1 cellular context compared by ENCODE assay signal in the genomic region with DNA sequence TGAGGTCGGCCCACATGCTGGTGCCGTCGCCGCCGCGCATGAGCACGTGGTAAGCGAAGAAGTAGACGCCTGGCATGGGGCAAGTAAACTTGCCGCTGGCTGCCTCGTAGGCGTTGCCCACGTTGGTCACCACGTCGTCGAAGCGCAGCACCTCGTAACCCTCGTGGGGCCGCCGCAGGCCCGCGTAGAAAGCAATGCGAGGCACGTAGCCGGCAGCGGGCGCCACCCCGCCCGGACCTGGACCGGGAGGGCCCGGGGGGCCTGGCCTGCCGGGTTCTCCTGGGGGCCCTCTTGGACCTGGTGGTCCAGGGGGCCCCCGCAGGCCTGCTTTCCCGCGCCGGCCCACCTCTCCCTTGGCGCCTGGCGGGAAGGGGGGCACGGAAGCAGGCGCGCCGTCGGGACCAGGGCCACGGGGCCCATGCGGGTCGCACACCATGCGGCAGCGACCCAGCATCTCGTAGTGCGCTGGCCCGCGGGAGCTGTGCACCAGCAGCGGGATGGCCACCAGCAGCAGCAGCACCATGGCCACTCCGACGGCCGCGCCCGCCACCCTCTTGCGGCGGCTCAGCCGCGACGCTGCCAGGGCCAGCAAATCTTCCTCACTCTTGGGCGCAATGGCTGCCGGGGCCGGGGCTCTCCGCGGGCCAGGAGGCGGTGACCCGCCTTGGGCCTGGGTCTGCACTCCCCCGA.
TF ChIP-seq lines count a peak whose summit lies in the region.

No MANE protein-coding gene starts in this region.

TF ChIP-seq in WTC11, 78 proteins besides CTCF, POLR2A, EP300 and RAD21 (continued from another document and continues in another):
- TF ChIP-seq SMAD3 (CRISPR knock-in tag; IDR thresholded peaks at IDR 0.05; ENCODE audit: borderline replicate concordance) (no peak), SMAD4 (CRISPR knock-in tag; IDR thresholded peaks at IDR 0.05) (no peak), TEAD4 (CRISPR knock-in tag; IDR thresholded peaks at IDR 0.05) (no peak), KAT7 (CRISPR knock-in tag; IDR thresholded peaks at IDR 0.05; ENCODE audit: borderline replicate concordance) (no peak), ZNF219 (CRISPR knock-in tag; IDR thresholded peaks at IDR 0.05; ENCODE audit: borderline replicate concordance) (no peak), ERG (CRISPR knock-in tag; IDR thresholded peaks at IDR 0.05) (no peak), PRRX2 (CRISPR knock-in tag; IDR thresholded peaks at IDR 0.05) (no peak), NFATC4 (CRISPR knock-in tag; IDR thresholded peaks at IDR 0.05) (no peak), CREB1 (CRISPR knock-in tag; IDR thresholded peaks at IDR 0.05) (no peak), ZNF512 (CRISPR knock-in tag; IDR thresholded peaks at IDR 0.05; ENCODE audit: borderline replicate concordance) (no peak), MYBL2 (CRISPR knock-in tag; IDR thresholded peaks at IDR 0.05) (peak; percentile 83; the same call in 1 of the 2 replicates), E2F1 (CRISPR knock-in tag; IDR thresholded peaks at IDR 0.05) (no peak), GABPB1 (CRISPR knock-in tag; IDR thresholded peaks at IDR 0.05) (no peak), ZNF396 (CRISPR knock-in tag; IDR thresholded peaks at IDR 0.05; ENCODE audit: borderline replicate concordance) (no peak), IRF2 (CRISPR knock-in tag; IDR thresholded peaks at IDR 0.05; ENCODE audit: borderline replicate concordance, low read depth) (no peak), ELF4 (CRISPR knock-in tag; IDR thresholded peaks at IDR 0.05; ENCODE audit: low read depth) (no peak), SP1 (CRISPR knock-in tag; conservative IDR thresholded peaks at IDR 0.05) (no peak), ZNF532 (CRISPR knock-in tag; IDR thresholded peaks at IDR 0.05; ENCODE audit: borderline replicate concordance) (no peak), FOXK1 (CRISPR knock-in tag; IDR thresholded peaks at IDR 0.05) (peak; percentile 52; the same call in 1 of the 2 replicates), NFYB (CRISPR knock-in tag; conservative IDR thresholded peaks at IDR 0.05; ENCODE audit: low read depth) (no peak), ZBTB43 (CRISPR knock-in tag; IDR thresholded peaks at IDR 0.05) (no peak), JUN (CRISPR knock-in tag; IDR thresholded peaks at IDR 0.05) (0 out of 2 replicates have a peak, but pooled peaks have one; percentile 9)
- TF ChIP-seq, protein P1, sequence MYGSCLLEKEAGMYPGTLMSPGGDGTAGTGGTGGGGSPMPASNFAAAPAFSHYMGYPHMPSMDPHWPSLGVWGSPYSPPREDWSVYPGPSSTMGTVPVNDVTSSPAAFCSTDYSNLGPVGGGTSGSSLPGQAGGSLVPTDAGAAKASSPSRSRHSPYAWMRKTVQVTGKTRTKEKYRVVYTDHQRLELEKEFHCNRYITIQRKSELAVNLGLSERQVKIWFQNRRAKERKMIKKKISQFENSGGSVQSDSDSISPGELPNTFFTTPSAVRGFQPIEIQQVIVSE (CRISPR knock-in tag; IDR thresholded peaks at IDR 0.05; ENCODE audit: borderline replicate concordance), result no peak
- TF ChIP-seq, protein P2, sequence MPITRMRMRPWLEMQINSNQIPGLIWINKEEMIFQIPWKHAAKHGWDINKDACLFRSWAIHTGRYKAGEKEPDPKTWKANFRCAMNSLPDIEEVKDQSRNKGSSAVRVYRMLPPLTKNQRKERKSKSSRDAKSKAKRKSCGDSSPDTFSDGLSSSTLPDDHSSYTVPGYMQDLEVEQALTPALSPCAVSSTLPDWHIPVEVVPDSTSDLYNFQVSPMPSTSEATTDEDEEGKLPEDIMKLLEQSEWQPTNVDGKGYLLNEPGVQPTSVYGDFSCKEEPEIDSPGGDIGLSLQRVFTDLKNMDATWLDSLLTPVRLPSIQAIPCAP (CRISPR knock-in tag; IDR thresholded peaks at IDR 0.05), result no peak
- TF ChIP-seq, protein P3, sequence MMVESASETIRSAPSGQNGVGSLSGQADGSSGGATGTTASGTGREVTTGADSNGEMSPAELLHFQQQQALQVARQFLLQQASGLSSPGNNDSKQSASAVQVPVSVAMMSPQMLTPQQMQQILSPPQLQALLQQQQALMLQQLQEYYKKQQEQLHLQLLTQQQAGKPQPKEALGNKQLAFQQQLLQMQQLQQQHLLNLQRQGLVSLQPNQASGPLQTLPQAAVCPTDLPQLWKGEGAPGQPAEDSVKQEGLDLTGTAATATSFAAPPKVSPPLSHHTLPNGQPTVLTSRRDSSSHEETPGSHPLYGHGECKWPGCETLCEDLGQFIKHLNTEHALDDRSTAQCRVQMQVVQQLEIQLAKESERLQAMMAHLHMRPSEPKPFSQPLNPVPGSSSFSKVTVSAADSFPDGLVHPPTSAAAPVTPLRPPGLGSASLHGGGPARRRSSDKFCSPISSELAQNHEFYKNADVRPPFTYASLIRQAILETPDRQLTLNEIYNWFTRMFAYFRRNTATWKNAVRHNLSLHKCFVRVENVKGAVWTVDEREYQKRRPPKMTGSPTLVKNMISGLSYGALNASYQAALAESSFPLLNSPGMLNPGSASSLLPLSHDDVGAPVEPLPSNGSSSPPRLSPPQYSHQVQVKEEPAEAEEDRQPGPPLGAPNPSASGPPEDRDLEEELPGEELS (CRISPR knock-in tag; IDR thresholded peaks at IDR 0.05), result peak; percentile 74; the same call in 1 of the 2 replicates
- TF ChIP-seq, protein P4, sequence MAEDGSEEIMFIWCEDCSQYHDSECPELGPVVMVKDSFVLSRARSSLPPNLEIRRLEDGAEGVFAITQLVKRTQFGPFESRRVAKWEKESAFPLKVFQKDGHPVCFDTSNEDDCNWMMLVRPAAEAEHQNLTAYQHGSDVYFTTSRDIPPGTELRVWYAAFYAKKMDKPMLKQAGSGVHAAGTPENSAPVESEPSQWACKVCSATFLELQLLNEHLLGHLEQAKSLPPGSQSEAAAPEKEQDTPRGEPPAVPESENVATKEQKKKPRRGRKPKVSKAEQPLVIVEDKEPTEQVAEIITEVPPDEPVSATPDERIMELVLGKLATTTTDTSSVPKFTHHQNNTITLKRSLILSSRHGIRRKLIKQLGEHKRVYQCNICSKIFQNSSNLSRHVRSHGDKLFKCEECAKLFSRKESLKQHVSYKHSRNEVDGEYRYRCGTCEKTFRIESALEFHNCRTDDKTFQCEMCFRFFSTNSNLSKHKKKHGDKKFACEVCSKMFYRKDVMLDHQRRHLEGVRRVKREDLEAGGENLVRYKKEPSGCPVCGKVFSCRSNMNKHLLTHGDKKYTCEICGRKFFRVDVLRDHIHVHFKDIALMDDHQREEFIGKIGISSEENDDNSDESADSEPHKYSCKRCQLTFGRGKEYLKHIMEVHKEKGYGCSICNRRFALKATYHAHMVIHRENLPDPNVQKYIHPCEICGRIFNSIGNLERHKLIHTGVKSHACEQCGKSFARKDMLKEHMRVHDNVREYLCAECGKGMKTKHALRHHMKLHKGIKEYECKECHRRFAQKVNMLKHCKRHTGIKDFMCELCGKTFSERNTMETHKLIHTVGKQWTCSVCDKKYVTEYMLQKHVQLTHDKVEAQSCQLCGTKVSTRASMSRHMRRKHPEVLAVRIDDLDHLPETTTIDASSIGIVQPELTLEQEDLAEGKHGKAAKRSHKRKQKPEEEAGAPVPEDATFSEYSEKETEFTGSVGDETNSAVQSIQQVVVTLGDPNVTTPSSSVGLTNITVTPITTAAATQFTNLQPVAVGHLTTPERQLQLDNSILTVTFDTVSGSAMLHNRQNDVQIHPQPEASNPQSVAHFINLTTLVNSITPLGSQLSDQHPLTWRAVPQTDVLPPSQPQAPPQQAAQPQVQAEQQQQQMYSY (CRISPR knock-in tag; IDR thresholded peaks at IDR 0.05), result peak; percentile 33; the same call in 1 of the 2 replicates
- TF ChIP-seq, protein P5, sequence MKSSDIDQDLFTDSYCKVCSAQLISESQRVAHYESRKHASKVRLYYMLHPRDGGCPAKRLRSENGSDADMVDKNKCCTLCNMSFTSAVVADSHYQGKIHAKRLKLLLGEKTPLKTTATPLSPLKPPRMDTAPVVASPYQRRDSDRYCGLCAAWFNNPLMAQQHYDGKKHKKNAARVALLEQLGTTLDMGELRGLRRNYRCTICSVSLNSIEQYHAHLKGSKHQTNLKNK (CRISPR knock-in tag; IDR thresholded peaks at IDR 0.05), result no peak
- TF ChIP-seq, protein P6, sequence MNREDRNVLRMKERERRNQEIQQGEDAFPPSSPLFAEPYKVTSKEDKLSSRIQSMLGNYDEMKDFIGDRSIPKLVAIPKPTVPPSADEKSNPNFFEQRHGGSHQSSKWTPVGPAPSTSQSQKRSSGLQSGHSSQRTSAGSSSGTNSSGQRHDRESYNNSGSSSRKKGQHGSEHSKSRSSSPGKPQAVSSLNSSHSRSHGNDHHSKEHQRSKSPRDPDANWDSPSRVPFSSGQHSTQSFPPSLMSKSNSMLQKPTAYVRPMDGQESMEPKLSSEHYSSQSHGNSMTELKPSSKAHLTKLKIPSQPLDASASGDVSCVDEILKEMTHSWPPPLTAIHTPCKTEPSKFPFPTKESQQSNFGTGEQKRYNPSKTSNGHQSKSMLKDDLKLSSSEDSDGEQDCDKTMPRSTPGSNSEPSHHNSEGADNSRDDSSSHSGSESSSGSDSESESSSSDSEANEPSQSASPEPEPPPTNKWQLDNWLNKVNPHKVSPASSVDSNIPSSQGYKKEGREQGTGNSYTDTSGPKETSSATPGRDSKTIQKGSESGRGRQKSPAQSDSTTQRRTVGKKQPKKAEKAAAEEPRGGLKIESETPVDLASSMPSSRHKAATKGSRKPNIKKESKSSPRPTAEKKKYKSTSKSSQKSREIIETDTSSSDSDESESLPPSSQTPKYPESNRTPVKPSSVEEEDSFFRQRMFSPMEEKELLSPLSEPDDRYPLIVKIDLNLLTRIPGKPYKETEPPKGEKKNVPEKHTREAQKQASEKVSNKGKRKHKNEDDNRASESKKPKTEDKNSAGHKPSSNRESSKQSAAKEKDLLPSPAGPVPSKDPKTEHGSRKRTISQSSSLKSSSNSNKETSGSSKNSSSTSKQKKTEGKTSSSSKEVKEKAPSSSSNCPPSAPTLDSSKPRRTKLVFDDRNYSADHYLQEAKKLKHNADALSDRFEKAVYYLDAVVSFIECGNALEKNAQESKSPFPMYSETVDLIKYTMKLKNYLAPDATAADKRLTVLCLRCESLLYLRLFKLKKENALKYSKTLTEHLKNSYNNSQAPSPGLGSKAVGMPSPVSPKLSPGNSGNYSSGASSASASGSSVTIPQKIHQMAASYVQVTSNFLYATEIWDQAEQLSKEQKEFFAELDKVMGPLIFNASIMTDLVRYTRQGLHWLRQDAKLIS (CRISPR knock-in tag; IDR thresholded peaks at IDR 0.05; ENCODE audit: borderline replicate concordance), result no peak
